ENCODE assay signal across 8 cellular contexts in genomic region chr2:86807121-86807461, GRCh38. TPM values are rescaled to one million over a fixed set of nuclear protein-coding genes. Genes with fewer than 3 reads are reported as not detected.
DNase-seq lines count a peak whose midpoint lies in the region; TF ChIP-seq lines count a peak whose summit lies in the region.

No MANE protein-coding gene starts in this region.

- no peak for DNase-seq in activated T-cell treated with anti-CD3 and anti-CD28 coated beads, Interleukin-2, amount 50 U/mL, for 24 hours
- no peak for DNase-seq in activated T-cell treated with anti-CD3 and anti-CD28 coated beads, Interleukin-2, amount 50 U/mL, for 48 hours
- DNase-seq in ascending aorta (ENCODE audit: low spot score in 2 of 2) (no peak), lower leg skin (ENCODE audit: low spot score in 2 of 2) (no peak), tibial nerve (ENCODE audit: low spot score in 2 of 2) (no peak), adrenal gland (no peak), OCI-M1 (lab: John Stamatoyannopoulos, UW) (no peak)
- DNase-seq in stimulated activated CD4-positive, alpha-beta T cell treated with anti-CD3 and anti-CD28 coated beads, Interleukin-4, amount 100 ng/mL, for 24 hours: no peak

- WGBS in lower leg skin, 2 donors: 46 to 57% methylated on average over 10 of the region's 10 CpGs
- WGBS in tibial nerve, 2 donors: 36 to 52% methylated on average over 10 of the region's 10 CpGs
- 43 to 58% (median 49%) methylated on average over 10 of the region's 10 CpGs for WGBS in adrenal gland, 4 donors

- TF ChIP-seq CTCF in ascending aorta (IDR thresholded peaks at IDR 0.05) (no peak), lower leg skin (IDR thresholded peaks at IDR 0.05) (no peak), tibial nerve (IDR thresholded peaks at IDR 0.05) (no peak), adrenal gland (IDR thresholded peaks at IDR 0.05) (no peak)

- H3K36me3 Mint-ChIP-seq in activated T-cell treated with anti-CD3 and anti-CD28 coated beads, Interleukin-2, amount 50 U/mL, for 24 hours (ENCODE audit: low read depth): no peaks in the 10 kb centered on the region

- H3K27me3 Mint-ChIP-seq in activated T-cell treated with anti-CD3 and anti-CD28 coated beads, Interleukin-2, amount 50 U/mL, for 24 hours: peaks cover 40% of the 10 kb centered on the region

- peak overlapping the region; percentile 39 to 61 for H3K4me3 ChIP-seq in ascending aorta
- peak overlapping the region; percentile 28 for H3K4me3 ChIP-seq in lower leg skin (ENCODE audit: low read depth, poor library complexity, severe bottlenecking)
- H3K4me3 ChIP-seq in tibial nerve: peak overlapping the region; percentile 27 to 56 (median 40)
- peak overlapping the region in 1 of 4 donors; percentile 45 for H3K4me3 ChIP-seq in adrenal gland

- intact Hi-C loops in ascending aorta (cut with DNase I) (no loop called here), lower leg skin (cut with DNase I; ENCODE audit: low total_unique reads) (no loop called here), adrenal gland (cut with DNase I) (no loop called here)

- peak overlapping the region; percentile 92 for H3K27ac Mint-ChIP-seq in activated T-cell treated with anti-CD3 and anti-CD28 coated beads, Interleukin-2, amount 50 U/mL, for 24 hours

- no peaks in the 10 kb centered on the region for H3K36me3 ChIP-seq in ascending aorta
- H3K36me3 ChIP-seq in tibial nerve: no peaks in the 10 kb centered on the region
- no peaks in the 10 kb centered on the region for H3K36me3 ChIP-seq in adrenal gland (replicated peaks in 1 of 2)

- no peak overlapping the region for H3K27ac ChIP-seq in ascending aorta
- no peak overlapping the region for H3K27ac ChIP-seq in tibial nerve
- H3K27ac ChIP-seq in adrenal gland: no peak overlapping the region

- no peak for TF ChIP-seq POLR2A in lower leg skin (IDR thresholded peaks at IDR 0.05)
- TF ChIP-seq POLR2A in tibial nerve (IDR thresholded peaks at IDR 0.05): no peak
- TF ChIP-seq POLR2A in adrenal gland (IDR thresholded peaks at IDR 0.05): no peak

- TF ChIP-seq EP300 in tibial nerve (IDR thresholded peaks at IDR 0.05): no peak

- H3K27me3 ChIP-seq in ascending aorta: peaks cover 9% of the 10 kb centered on the region
- H3K27me3 ChIP-seq in tibial nerve: peaks cover 0 to 34% of the 10 kb centered on the region in 2 donors
- peaks cover 29% of the 10 kb centered on the region for H3K27me3 ChIP-seq in adrenal gland

- peaks cover 50% of the 10 kb centered on the region for H3K4me1 Mint-ChIP-seq in activated T-cell treated with anti-CD3 and anti-CD28 coated beads, Interleukin-2, amount 50 U/mL, for 24 hours (ENCODE audit: low read depth)

- no peaks in the 10 kb centered on the region for H3K9me3 ChIP-seq in ascending aorta
- H3K9me3 ChIP-seq in tibial nerve: no peaks in the 10 kb centered on the region
- H3K9me3 ChIP-seq in adrenal gland (replicated peaks in 1 of 3): no peaks in the 10 kb centered on the region

- peak overlapping the region; percentile 82 for H3K4me3 Mint-ChIP-seq in activated T-cell treated with anti-CD3 and anti-CD28 coated beads, Interleukin-2, amount 50 U/mL, for 24 hours

- H3K4me1 ChIP-seq in ascending aorta (peaks cover 6 to 11% of the 10 kb centered on the region in 2 donors), tibial nerve (peaks cover 0 to 32% (median 11%) of the 10 kb centered on the region in 4 donors), adrenal gland (replicated peaks in 1 of 2) (peaks cover 12 to 15% of the 10 kb centered on the region in 2 donors)

- H3K9me3 Mint-ChIP-seq in activated T-cell treated with anti-CD3 and anti-CD28 coated beads, Interleukin-2, amount 50 U/mL, for 24 hours: no peaks in the 10 kb centered on the region

RNA-seq across cellular contexts. Expression of gene CD8A, which starts 16.4 kb away (rescaled TPM):
- total RNA-seq in ascending aorta (17.7 TPM), lower leg skin (1 to 10 TPM in 1 of 4 donors, under 1 TPM in 3; 0.49 to 1.9 (median 0.87) TPM), tibial nerve (1 to 10 TPM in 2 of 4 donors, under 1 TPM in 1, not detected in 1; 0.63 to 1.8 (median 1.1) TPM), adrenal gland (1 to 10 TPM; 1.1 to 4.4 (median 1.7) TPM)
- 1 to 10 TPM; 1.9 to 3.5 (median 2.2) TPM for polyA plus RNA-seq in adrenal gland

RNA-seq across cellular contexts. Expression of gene CD8B, which starts 54.6 kb away (rescaled TPM):
- not detected for total RNA-seq in ascending aorta
- total RNA-seq in lower leg skin: 1 to 10 TPM in 2 of 4 donors, under 1 TPM in 1, not detected in 1; 0.76 to 2.4 (median 1.2) TPM
- total RNA-seq in tibial nerve: 1 to 10 TPM in 1 of 4 donors, not detected in 3; 3.1 TPM
- 1 to 10 TPM in 3 of 8 donors, under 1 TPM in 4, not detected in 1; 0.42 to 4.5 (median 0.83) TPM for total RNA-seq in adrenal gland
- polyA plus RNA-seq in adrenal gland: 1 to 10 TPM in 1 of 3 donors, under 1 TPM in 2; 0.57 to 1.1 (median 0.57) TPM
